14 cellular contexts compared by ENCODE assay signal in the genomic region with DNA sequence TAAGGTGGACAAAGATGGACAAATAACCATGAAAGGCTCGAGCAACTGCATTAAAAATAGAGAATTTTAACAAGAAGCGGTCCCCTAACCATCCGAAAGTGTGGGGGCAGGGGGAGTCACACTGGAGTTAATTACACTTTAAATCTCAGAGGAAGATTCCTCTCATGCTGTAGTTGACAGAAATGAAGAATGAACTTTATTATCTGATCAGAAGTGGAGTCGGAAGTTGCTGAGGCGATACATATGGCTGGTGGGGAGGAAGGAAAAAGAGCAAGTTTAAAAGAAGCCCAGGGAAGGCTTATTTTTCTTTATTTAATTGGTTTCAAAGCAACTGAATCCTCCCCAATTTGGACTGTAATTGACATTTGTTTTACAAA.
A peak's percentile ranks its signal among the peaks of the same experiment; 100 is the strongest.
DNase-seq lines count a peak whose midpoint lies in the region; ATAC-seq and TF ChIP-seq lines count a peak whose summit lies in the region.
"Had no signal": no experiment of that assay in that cellular context is flagged by ENCODE, and none has a peak within 500 bp of the region (broad histone marks: within the 10 kb centered on the region; RNA-seq: fewer than 3 reads in every experiment).

No MANE protein-coding gene starts in this region.

- H3K4me1 ChIP-seq in GM23338 (ENCODE audit: insufficient read depth) (peaks cover 13% of the 10 kb centered on the region), iPS-20b (ENCODE audit: insufficient read depth, low read length) (peaks cover 33% of the 10 kb centered on the region), osteoblast (ENCODE audit: insufficient read depth, low read length) (peaks cover 25% of the 10 kb centered on the region)

- H3K27me3 Mint-ChIP-seq in GM23338 (ENCODE audit: insufficient read depth, low read depth, poor library complexity), result peaks cover 88% of the 10 kb centered on the region

- H3K36me3 ChIP-seq in GM23338 (ENCODE audit: insufficient read depth), result no peaks in the 10 kb centered on the region
- no peaks in the 10 kb centered on the region for H3K36me3 ChIP-seq in WERI-Rb-1
- H3K36me3 ChIP-seq in iPS-20b (ENCODE audit: insufficient read depth, low read depth, low read length), result no peaks in the 10 kb centered on the region
- no peaks in the 10 kb centered on the region for H3K36me3 ChIP-seq in osteoblast (ENCODE audit: insufficient read depth, low read length)

- no peak for ATAC-seq in GM23338
- ATAC-seq in stimulated activated naive CD8-positive, alpha-beta T cell treated with anti-CD3 and anti-CD28 coated beads, Interleukin-15, Interleukin-2, amounts not matched to agents 100 U/mL and 50 U/mL, for 24 hours, result no peak

- H2AFZ ChIP-seq in GM23338, result no peak overlapping the region
- no peak overlapping the region for H2AFZ ChIP-seq in osteoblast (ENCODE audit: low read length)

- TF ChIP-seq CTCF in GM23338 (conservative IDR thresholded peaks at IDR 0.05; ENCODE audit: low read depth in 2 of 2) (no peak), WERI-Rb-1 (IDR thresholded peaks at IDR 0.05; ENCODE audit: low read depth, low read length) (no peak), osteoblast (IDR thresholded peaks at IDR 0.05; ENCODE audit: extremely low read depth, low read depth, low read length) (no peak)

- H3K27ac ChIP-seq in GM23338 (ENCODE audit: low read depth), result no peak overlapping the region
- peak overlapping the region; percentile 69 for H3K27ac ChIP-seq in WERI-Rb-1
- no peak overlapping the region for H3K27ac ChIP-seq in iPS-20b (ENCODE audit: low read length)
- H3K27ac ChIP-seq in osteoblast (ENCODE audit: low read depth, low read length), result no peak overlapping the region

- no peaks in the 10 kb centered on the region for H3F3A ChIP-seq in GM23338 (replicated peaks; ENCODE audit: low read depth)

- H3K79me2 ChIP-seq in GM23338 (replicated peaks; ENCODE audit: insufficient read depth), result no peaks in the 10 kb centered on the region
- H3K79me2 ChIP-seq in osteoblast (ENCODE audit: insufficient read depth, low read length), result no peaks in the 10 kb centered on the region

- H3K4me2 ChIP-seq in GM23338 (peak overlapping the region; percentile 26), osteoblast (ENCODE audit: insufficient read depth, low read length) (peak overlapping the region; percentile 69)

- no peak overlapping the region for H3K9ac ChIP-seq in iPS-20b (ENCODE audit: low read depth, low read length)

- H3K27ac Mint-ChIP-seq in GM23338, result no peak overlapping the region

- H3K9me3 ChIP-seq in WERI-Rb-1 (ENCODE audit: severe bottlenecking) (no peaks in the 10 kb centered on the region), iPS-20b (ENCODE audit: insufficient read depth, low read depth, low read length) (no peaks in the 10 kb centered on the region), osteoblast (ENCODE audit: low read depth, low read length) (no peaks in the 10 kb centered on the region)

- H4K20me1 ChIP-seq in GM23338 (replicated peaks; ENCODE audit: insufficient read depth) (peaks cover 13% of the 10 kb centered on the region; the same call in 1 of the 2 replicates), osteoblast (ENCODE audit: insufficient read depth, low read length) (no peaks in the 10 kb centered on the region)

- peak overlapping the region; percentile 20; the same call in 2 of the 3 replicates for H3K4me3 Mint-ChIP-seq in GM23338
- H3K4me3 Mint-ChIP-seq: CD4-positive, CD25-positive, alpha-beta regulatory T cell had no signal

- H3K4me3 ChIP-seq in GM23338 (no peak overlapping the region), WERI-Rb-1 (ENCODE audit: low read depth, low read length) (no peak overlapping the region), iPS-20b (ENCODE audit: low read length) (peak overlapping the region; percentile 34; the same call in 1 of the 2 replicates), osteoblast (ENCODE audit: insufficient read depth, low read length) (no peak overlapping the region)

- no peaks in the 10 kb centered on the region for H3K36me3 Mint-ChIP-seq in GM23338 (ENCODE audit: low read depth)
- H3K36me3 Mint-ChIP-seq: CD4-positive, CD25-positive, alpha-beta regulatory T cell had no signal

- H3K4me1 Mint-ChIP-seq in GM23338, result peaks cover 36% of the 10 kb centered on the region
- H3K4me1 Mint-ChIP-seq: CD4-positive, CD25-positive, alpha-beta regulatory T cell had no signal

- DNase-seq in GM23338 (ENCODE audit: low spot score) (no peak), WERI-Rb-1 (no peak), osteoblast (ENCODE audit: insufficient read length, low spot score, missing footprints) (no peak), activated gamma-delta T cell treated with Interleukin-2 at 50 U/mL for 16 hours (no peak), Kasumi-1 (lab: John Stamatoyannopoulos, UW) (no peak)
- no peak for DNase-seq in stimulated activated naive CD8-positive, alpha-beta T cell treated with anti-CD3 and anti-CD28 coated beads, Interleukin-15, Interleukin-2, amounts not matched to agents 100 U/mL and 50 U/mL, for 24 hours
- DNase-seq: AML-193; CD4-positive, CD25-positive, alpha-beta regulatory T cell; NCI-H1930; NCI-H2171; NCI-H446; NCI-H69; Right ventricle myocardium superior had no signal

- peaks cover 100% of the 10 kb centered on the region for H3K27me3 ChIP-seq in GM23338 (ENCODE audit: insufficient read depth)
- no peaks in the 10 kb centered on the region for H3K27me3 ChIP-seq in WERI-Rb-1 (ENCODE audit: insufficient read depth, low read depth, severe bottlenecking)
- H3K27me3 ChIP-seq in iPS-20b (ENCODE audit: insufficient read depth, low read length), result peaks cover 100% of the 10 kb centered on the region
- H3K27me3 ChIP-seq in osteoblast (ENCODE audit: insufficient read depth, low read length), result peaks cover 4% of the 10 kb centered on the region

- no peaks in the 10 kb centered on the region for H3K9me2 ChIP-seq in GM23338 (ENCODE audit: insufficient read depth)

- no peaks in the 10 kb centered on the region; the same call in 2 of the 3 replicates for H3K9me3 Mint-ChIP-seq in GM23338

TF ChIP-seq in GM23338, 12 proteins besides CTCF, POLR2A, EP300 and RAD21 (continues in another document):
- TF ChIP-seq JUNB (IDR thresholded peaks at IDR 0.05; ENCODE audit: unreplicated experiment), result no peak
- no peak for TF ChIP-seq EZH2 (IDR thresholded peaks at IDR 0.05; ENCODE audit: low read depth, unreplicated experiment)
- TF ChIP-seq, protein P1, sequence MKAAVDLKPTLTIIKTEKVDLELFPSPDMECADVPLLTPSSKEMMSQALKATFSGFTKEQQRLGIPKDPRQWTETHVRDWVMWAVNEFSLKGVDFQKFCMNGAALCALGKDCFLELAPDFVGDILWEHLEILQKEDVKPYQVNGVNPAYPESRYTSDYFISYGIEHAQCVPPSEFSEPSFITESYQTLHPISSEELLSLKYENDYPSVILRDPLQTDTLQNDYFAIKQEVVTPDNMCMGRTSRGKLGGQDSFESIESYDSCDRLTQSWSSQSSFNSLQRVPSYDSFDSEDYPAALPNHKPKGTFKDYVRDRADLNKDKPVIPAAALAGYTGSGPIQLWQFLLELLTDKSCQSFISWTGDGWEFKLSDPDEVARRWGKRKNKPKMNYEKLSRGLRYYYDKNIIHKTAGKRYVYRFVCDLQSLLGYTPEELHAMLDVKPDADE (IDR thresholded peaks at IDR 0.05), result no peak
- TF ChIP-seq REST (IDR thresholded peaks at IDR 0.05; ENCODE audit: unreplicated experiment), result no peak
- TF ChIP-seq ZNF331 (CRISPR knock-in tag; IDR thresholded peaks at IDR 0.05; ENCODE audit: low read depth), result no peak
- TF ChIP-seq POLR2AphosphoS5 (IDR thresholded peaks at IDR 0.05; ENCODE audit: low read depth), result no peak
- TF ChIP-seq CREB1 (CRISPR knock-in tag; IDR thresholded peaks at IDR 0.05; ENCODE audit: low read depth), result no peak
- TF ChIP-seq ZNF114 (CRISPR knock-in tag; IDR thresholded peaks at IDR 0.05), result no peak
- TF ChIP-seq NANOG (IDR thresholded peaks at IDR 0.05; ENCODE audit: borderline replicate concordance), result no peak
